1 cellular context compared by ENCODE assay signal in the genomic region with DNA sequence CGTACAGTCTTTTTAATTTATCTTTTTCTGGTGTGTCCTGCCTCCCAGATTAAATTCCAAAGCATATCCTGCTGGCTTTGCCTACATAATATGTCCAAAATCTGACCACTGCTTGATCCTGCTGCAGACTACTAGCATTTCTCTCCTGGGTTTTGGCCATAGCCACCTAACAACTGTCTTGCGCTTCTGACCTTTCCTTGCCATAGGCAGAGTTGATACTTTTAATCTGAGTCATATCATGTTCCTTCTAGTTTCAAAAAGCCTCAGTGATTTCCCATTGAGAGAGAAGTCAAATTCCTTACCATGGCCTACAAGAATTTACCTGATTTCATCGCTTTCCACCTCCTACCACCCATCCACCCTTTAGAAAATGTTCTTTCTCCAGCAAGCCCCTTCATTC.
TF ChIP-seq lines count a peak whose summit lies in the region.

No MANE protein-coding gene starts in this region.

TF ChIP-seq in GM23338, 12 proteins besides CTCF, POLR2A, EP300 and RAD21 (continued from another document):
- TF ChIP-seq ZNF462 (CRISPR knock-in tag; IDR thresholded peaks at IDR 0.05), result no peak
